ENCODE assay signal across 25 cellular contexts in the genomic region with DNA sequence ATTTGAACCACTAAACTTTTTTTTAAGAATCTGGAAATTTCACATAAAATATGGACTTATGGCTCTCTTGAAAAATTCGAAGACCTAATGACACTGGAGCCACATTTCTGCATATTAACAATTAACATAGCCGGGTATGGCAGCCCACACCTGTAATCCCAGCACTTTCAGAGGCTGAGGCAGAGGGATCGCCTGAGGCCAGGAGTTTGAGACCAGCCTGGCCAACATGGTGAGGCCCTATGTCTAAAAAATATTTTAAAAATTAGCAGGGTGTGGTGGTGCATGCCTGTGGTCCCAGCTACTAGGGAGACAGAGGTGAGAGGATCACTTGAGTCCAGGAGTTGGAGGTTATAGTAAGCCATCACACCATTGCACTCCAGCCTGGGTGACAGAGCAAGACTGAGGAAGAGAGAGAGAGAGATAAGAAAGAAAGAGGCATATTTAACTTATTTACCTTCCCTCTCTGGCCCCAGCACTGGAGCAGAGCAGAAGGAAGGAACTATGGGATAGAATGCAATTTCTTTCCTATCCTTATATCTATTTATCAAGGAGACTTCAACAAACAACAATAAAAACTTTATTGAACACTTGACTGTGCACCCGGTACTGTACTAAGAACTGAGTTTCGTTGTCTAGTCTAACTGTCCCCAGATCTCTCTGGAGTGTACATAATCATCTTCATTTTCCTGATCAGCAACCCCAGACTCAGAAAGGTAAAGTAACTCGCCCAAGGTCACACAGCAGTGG.
"Had no signal": no experiment of that assay in that cellular context is flagged by ENCODE, and none has a peak within 500 bp of the region (broad histone marks: within the 10 kb centered on the region; RNA-seq: fewer than 3 reads in every experiment).

No MANE protein-coding gene starts in this region.

- H3K27ac Mint-ChIP-seq: memory B cell; naive B cell; stimulated activated memory B cell treated with anti-CD40 and anti-IgM and Interleukin-4, amounts not matched to agents 10 μg/mL and 1 μg/mL and 100 μg/mL, for 72 hours had no signal

- H3K4me3 ChIP-seq: dorsolateral prefrontal cortex, lung, ovary, psoas muscle, sigmoid colon, skin epidermis, spleen, testis, tibial artery, upper lobe of left lung had no signal

- H3K27ac ChIP-seq: dorsolateral prefrontal cortex, ovary, psoas muscle, sigmoid colon, skin epidermis, spleen, testis, tibial artery, upper lobe of left lung had no signal

- H3K36me3 Mint-ChIP-seq: memory B cell; stimulated activated memory B cell treated with anti-CD40 and anti-IgM and Interleukin-4, amounts not matched to agents 10 μg/mL and 1 μg/mL and 100 μg/mL, for 72 hours had no signal

- H3K9me3 ChIP-seq: sigmoid colon, testis, upper lobe of left lung had no signal

- H3K4me1 ChIP-seq: psoas muscle, sigmoid colon, spleen, testis, tibial artery, upper lobe of left lung had no signal

- ATAC-seq: left lobe of liver; psoas muscle; right cardiac atrium; stimulated activated memory B cell treated with anti-CD40 and anti-IgM and Interleukin-4, amounts not matched to agents 10 μg/mL and 1 μg/mL and 100 μg/mL, for 72 hours; stimulated activated naive CD8-positive, alpha-beta T cell treated with anti-CD3 and anti-CD28 coated beads, Interleukin-15, Interleukin-2, amounts not matched to agents 100 U/mL and 50 U/mL, for 24 hours had no signal

- FAIRE-seq: colon, frontal cortex, keratinocyte, urothelium cell line had no signal

- H3K4me3 Mint-ChIP-seq: memory B cell; naive B cell; stimulated activated memory B cell treated with anti-CD40 and anti-IgM and Interleukin-4, amounts not matched to agents 10 μg/mL and 1 μg/mL and 100 μg/mL, for 72 hours had no signal

- H3K36me3 ChIP-seq: ovary, sigmoid colon, spleen, tibial artery, upper lobe of left lung had no signal

- DNase-seq: dorsolateral prefrontal cortex; effector CD4-positive, alpha-beta T cell; naive B cell; occipital lobe; ovary; posterior cingulate gyrus; psoas muscle; right cardiac atrium; sigmoid colon; spleen; stimulated activated CD4-positive, alpha-beta T cell treated with anti-CD3 and anti-CD28 coated beads, Interleukin-4, amount 100 ng/mL, for 4 hours; stimulated activated naive CD8-positive, alpha-beta T cell treated with anti-CD3 and anti-CD28 coated beads, Interleukin-15, Interleukin-2, amounts not matched to agents 100 U/mL and 50 U/mL, for 24 hours; substantia nigra; testis; tibial artery; upper lobe of left lung had no signal

- H3K4me1 Mint-ChIP-seq: memory B cell; naive B cell; stimulated activated memory B cell treated with anti-CD40 and anti-IgM and Interleukin-4, amounts not matched to agents 10 μg/mL and 1 μg/mL and 100 μg/mL, for 72 hours had no signal
